In genomic region chr4:5044341-5044740, GRCh38 we compare ENCODE assay signal across 1 cellular context.
TF ChIP-seq lines count a peak whose summit lies in the region.

No MANE protein-coding gene starts in this region.

TF ChIP-seq in IMR-90, 13 proteins besides CTCF, POLR2A, EP300 and RAD21:
- TF ChIP-seq USF2 (IDR thresholded peaks at IDR 0.05; ENCODE audit: low read depth, low read length) (no peak), RCOR1 (IDR thresholded peaks at IDR 0.05; ENCODE audit: insufficient replicate concordance, low read length) (no peak)
TF ChIP-seq in IMR-90: peak in this region for 0.
